ENCODE assay signal across 21 cellular contexts in genomic region chr2:198077477-198077876, GRCh38.
A peak's percentile ranks its signal among the peaks of the same experiment; 100 is the strongest.
DNase-seq lines count a peak whose midpoint lies in the region; ATAC-seq and TF ChIP-seq lines count a peak whose summit lies in the region.
"Had no signal": no experiment of that assay in that cellular context is flagged by ENCODE, and none has a peak within 500 bp of the region (broad histone marks: within the 10 kb centered on the region; RNA-seq: fewer than 3 reads in every experiment).

No MANE protein-coding gene starts in this region.

- no peaks in the 10 kb centered on the region for H3K27me3 ChIP-seq in GM23248 (replicated peaks; ENCODE audit: insufficient read depth)
- H3K27me3 ChIP-seq in thoracic aorta (replicated peaks; ENCODE audit: insufficient read depth), result no peaks in the 10 kb centered on the region
- H3K27me3 ChIP-seq: BLaER1 had no signal

- H2AFZ ChIP-seq in GM23248, result no peak overlapping the region

- ATAC-seq in thoracic aorta (ENCODE audit: insufficient number of reproducible peaks, low FRiP score, low read depth) (peak; percentile 60), HG03139 (IDR thresholded peaks at IDR 0.05; ENCODE audit: unreplicated experiment) (no peak), GM18858 (IDR thresholded peaks at IDR 0.05; ENCODE audit: unreplicated experiment) (no peak)
- ATAC-seq in activated CD4-positive, CD25-positive, alpha-beta regulatory T cell treated with anti-CD3 and anti-CD28 coated beads, Interleukin-2, amount 50 U/mL, for 24 hours, result no peak
- ATAC-seq: GM12878 had no signal

- H3K36me3 ChIP-seq in GM23248 (ENCODE audit: low read depth) (no peaks in the 10 kb centered on the region), thoracic aorta (no peaks in the 10 kb centered on the region)
- H3K36me3 ChIP-seq: BLaER1, HAP-1 had no signal

- TF ChIP-seq CTCF in cardiac fibroblast (IDR thresholded peaks at IDR 0.05; ENCODE audit: low read depth, low read length), result no peak
- no peak for TF ChIP-seq CTCF in fibroblast of the aortic adventitia (IDR thresholded peaks at IDR 0.05; ENCODE audit: insufficient read depth, low read length)
- TF ChIP-seq CTCF in thoracic aorta (IDR thresholded peaks at IDR 0.05), result no peak

- in situ Hi-C loops in GM23248 (cut with MboI), result no loop called here

- H3K4me3 ChIP-seq in GM23248, result no peak overlapping the region
- H3K4me3 ChIP-seq in cardiac fibroblast (replicated peaks in 1 of 2; ENCODE audit: low read depth in 2 of 2, low read length in 2 of 2), result no peak overlapping the region
- no peak overlapping the region for H3K4me3 ChIP-seq in fibroblast of the aortic adventitia (ENCODE audit: low read depth, low read length)
- no peak overlapping the region for H3K4me3 ChIP-seq in thoracic aorta
- H3K4me3 ChIP-seq: BLaER1, GM12878, HAP-1 had no signal

- H3K27ac ChIP-seq in GM23248 (no peak overlapping the region), thoracic aorta (peak overlapping the region in 1 of 2 donors; percentile 34)
- H3K27ac ChIP-seq: 22Rv1, BLaER1, C4-2B had no signal

- no peak overlapping the region for H3K9ac ChIP-seq in GM23248
- H3K9ac ChIP-seq: BLaER1 had no signal

- no peaks in the 10 kb centered on the region for H3K79me2 ChIP-seq in GM23248 (ENCODE audit: insufficient read depth)

- WGBS in GM23248 (ENCODE audit: low coverage in 1 of 2, low lambda C conversion rate in 2 of 2, missing lambda C conversion rate in 2 of 2), 2 experiments, result 81 to 96% methylated on average over 1 of the region's 1 CpG

- DNase-seq in GM23248 (peak; percentile 8), cardiac fibroblast (ENCODE audit: low read depth in 2 of 2) (peak; percentile 19 to 40), fibroblast of the aortic adventitia (ENCODE audit: low read depth) (peak; percentile 54), thoracic aorta (ENCODE audit: low spot score) (no peak)
- DNase-seq in activated CD4-positive, alpha-beta T cell treated with anti-CD3 and anti-CD28 coated beads for 1 hour, result no peak
- DNase-seq: CD4-positive, CD25-positive, alpha-beta regulatory T cell; CD8-positive, alpha-beta memory T cell; DMS 273 treated with DMSO at 0.1 percent for 48 hours; DMS79; EL; GDM1; GOT3; HFFc6 had no signal

- H3K9me3 ChIP-seq in GM23248 (ENCODE audit: low read depth) (no peaks in the 10 kb centered on the region), thoracic aorta (no peaks in the 10 kb centered on the region)
- H3K9me3 ChIP-seq: BLaER1, HAP-1 had no signal

- H3F3A ChIP-seq in GM23248 (ENCODE audit: insufficient read depth), result no peaks in the 10 kb centered on the region

- H3K4me1 ChIP-seq in GM23248 (ENCODE audit: insufficient read depth) (peaks cover 6% of the 10 kb centered on the region; the same call in 1 of the 2 replicates), thoracic aorta (ENCODE audit: control insufficient read depth in 1 of 2, low read depth in 2 of 2) (peaks cover 0 to 16% of the 10 kb centered on the region in 2 donors)
- H3K4me1 ChIP-seq: BLaER1, HAP-1 had no signal

- no peaks in the 10 kb centered on the region for H3K9me2 ChIP-seq in GM23248 (ENCODE audit: insufficient read depth)

- H3K4me2 ChIP-seq in GM23248 (ENCODE audit: unreplicated experiment), result no peak overlapping the region
- H3K4me2 ChIP-seq: BLaER1 had no signal

- H4K20me1 ChIP-seq in GM23248 (ENCODE audit: insufficient read depth), result no peaks in the 10 kb centered on the region
- H4K20me1 ChIP-seq: BLaER1 had no signal

Comparison
In these comparisons a context has a peak if more than half of its experiments do, and no peak if none do; other contexts are left out.
1. DNase-seq: peak in GM23248 (single experiment), cardiac fibroblast (2 of 2) and fibroblast of the aortic adventitia (single experiment); none in thoracic aorta (single experiment) and activated CD4-positive, alpha-beta T cell treated with anti-CD3 and anti-CD28 coated beads for 1 hour (single experiment).